In genomic region chrX:153578200-153578835, GRCh38 we compare ENCODE assay signal across 2 cellular contexts.
TF ChIP-seq lines count a peak whose summit lies in the region.

No MANE protein-coding gene starts in this region.

TF ChIP-seq in HepG2, 621 proteins besides CTCF, POLR2A, EP300 and RAD21 (continues in another document):
- no peak for TF ChIP-seq CEBPB (IDR thresholded peaks at IDR 0.05; ENCODE audit: borderline replicate concordance, low read depth, low read length)
- no peak for TF ChIP-seq IRF2 (CRISPR knock-in tag; IDR thresholded peaks at IDR 0.05)
- TF ChIP-seq ATF2 (CRISPR knock-in tag; IDR thresholded peaks at IDR 0.05): no peak
- TF ChIP-seq CAMTA2 (CRISPR knock-in tag; IDR thresholded peaks at IDR 0.05; ENCODE audit: borderline replicate concordance): no peak
- TF ChIP-seq CC2D1A (CRISPR knock-in tag; IDR thresholded peaks at IDR 0.05): no peak
- no peak for TF ChIP-seq KLF12 (CRISPR knock-in tag; IDR thresholded peaks at IDR 0.05; ENCODE audit: borderline replicate concordance)
- no peak for TF ChIP-seq ZNF317 (CRISPR knock-in tag; IDR thresholded peaks at IDR 0.05)
- no peak for TF ChIP-seq IKZF5 (CRISPR knock-in tag; IDR thresholded peaks at IDR 0.05)
- no peak for TF ChIP-seq ZNF503 (CRISPR knock-in tag; IDR thresholded peaks at IDR 0.05)
- TF ChIP-seq ZNF207 (IDR thresholded peaks at IDR 0.05; ENCODE audit: borderline replicate concordance): no peak
- TF ChIP-seq CREBL2 (CRISPR knock-in tag; IDR thresholded peaks at IDR 0.05; ENCODE audit: borderline replicate concordance): no peak
- no peak for TF ChIP-seq ZNF318 (CRISPR knock-in tag; IDR thresholded peaks at IDR 0.05)

TF ChIP-seq in WTC11, 78 proteins besides CTCF, POLR2A, EP300 and RAD21:
- TF ChIP-seq E2F1 (CRISPR knock-in tag; IDR thresholded peaks at IDR 0.05): no peak
- TF ChIP-seq ZNF423 (CRISPR knock-in tag; IDR thresholded peaks at IDR 0.05): peak; percentile 52; the same call in 1 of the 2 replicates
- TF ChIP-seq CREM (CRISPR knock-in tag; IDR thresholded peaks at IDR 0.05): no peak
